In genomic region chr9:110427497-110428104, GRCh38 we compare ENCODE assay signal across 8 cellular contexts.
DNase-seq lines count a peak whose midpoint lies in the region; ATAC-seq, FAIRE-seq and TF ChIP-seq lines count a peak whose summit lies in the region.

No MANE protein-coding gene starts in this region.

- no peak for ATAC-seq in activated CD8-positive, alpha-beta T cell treated with anti-CD3 and anti-CD28 coated beads for 36 hours
- no peak for ATAC-seq in right cardiac atrium
- no peak for ATAC-seq in GM21737 (IDR thresholded peaks at IDR 0.05; ENCODE audit: unreplicated experiment)

- no peak overlapping the region for H3K27ac Mint-ChIP-seq in activated CD8-positive, alpha-beta T cell treated with anti-CD3 and anti-CD28 coated beads for 36 hours

- H3K4me3 ChIP-seq in LNCaP clone FGC (ENCODE audit: low read depth, low read length) (no peak overlapping the region), right cardiac atrium (ENCODE audit: low read length) (no peak overlapping the region)

- intact Hi-C loops in activated CD8-positive, alpha-beta T cell treated with anti-CD3 and anti-CD28 coated beads for 36 hours (cut with micrococcal nuclease): no loop called here
- intact Hi-C loops in right cardiac atrium (cut with DNase I): no loop called here

- H3K27ac ChIP-seq in right cardiac atrium (ENCODE audit: low read length): no peak overlapping the region

- no peaks in the 10 kb centered on the region for H3K9me3 ChIP-seq in right cardiac atrium (ENCODE audit: control insufficient read depth, low read length)

- H3K9me3 Mint-ChIP-seq in activated CD8-positive, alpha-beta T cell treated with anti-CD3 and anti-CD28 coated beads for 36 hours: no peaks in the 10 kb centered on the region

- POLR2A ChIA-PET in activated CD8-positive, alpha-beta T cell treated with anti-CD3 and anti-CD28 coated beads for 36 hours (lab: Charles Lee): no interaction called here

- H3K27me3 Mint-ChIP-seq in activated CD8-positive, alpha-beta T cell treated with anti-CD3 and anti-CD28 coated beads for 36 hours: no peaks in the 10 kb centered on the region

- TF ChIP-seq CTCF in D721Med (IDR thresholded peaks at IDR 0.05; ENCODE audit: insufficient read depth, missing control alignments) (peak; percentile 90), LNCaP clone FGC (IDR thresholded peaks at IDR 0.05; ENCODE audit: control insufficient read depth, extremely low read depth, insufficient read depth) (peak; percentile 82)
- TF ChIP-seq CTCF in activated CD8-positive, alpha-beta T cell treated with anti-CD3 and anti-CD28 coated beads for 36 hours (IDR thresholded peaks at IDR 0.05): peak; percentile 30

- FAIRE-seq in D721Med (lab: Jason Lieb, UNC) (no peak), GM19239 (lab: Jason Lieb, UNC) (peak; percentile 81)

- no peaks in the 10 kb centered on the region for H3K27me3 ChIP-seq in right cardiac atrium (ENCODE audit: control insufficient read depth, insufficient read depth)

- WGBS in right cardiac atrium: 38% methylated on average over 7 of the region's 7 CpGs

- no peaks in the 10 kb centered on the region for H3K4me1 ChIP-seq in right cardiac atrium (ENCODE audit: control insufficient read depth, insufficient read depth, low read length)

- no peak overlapping the region for H3K4me3 Mint-ChIP-seq in activated CD8-positive, alpha-beta T cell treated with anti-CD3 and anti-CD28 coated beads for 36 hours

- no peaks in the 10 kb centered on the region for H3K4me1 Mint-ChIP-seq in activated CD8-positive, alpha-beta T cell treated with anti-CD3 and anti-CD28 coated beads for 36 hours (ENCODE audit: low read depth)

- no peaks in the 10 kb centered on the region for H3K36me3 Mint-ChIP-seq in activated CD8-positive, alpha-beta T cell treated with anti-CD3 and anti-CD28 coated beads for 36 hours (ENCODE audit: low read depth)

- CTCF ChIA-PET in activated CD8-positive, alpha-beta T cell treated with anti-CD3 and anti-CD28 coated beads for 36 hours (lab: Charles Lee): interaction anchor here (0.6 to 1.6 kb wide), 4 partner anchors 16 to 503 kb away, joined by 3 to 7 read pairs (median 3); no protein-coding TSS in a partner anchor

- DNase-seq in D721Med (ENCODE audit: insufficient read length, low spot score) (no peak), GM19239 (ENCODE audit: insufficient read length, low spot score) (peak; percentile 12), LNCaP clone FGC (ENCODE audit: low read depth) (no peak), right cardiac atrium (peak; percentile 24 to 75 (median 65)), NCI-H510A (lab: John Stamatoyannopoulos, UW) (no peak)
- peak; percentile 57 for DNase-seq in activated CD8-positive, alpha-beta T cell treated with anti-CD3 and anti-CD28 coated beads for 36 hours
- DNase-seq in stimulated activated CD8-positive, alpha-beta memory T cell treated with anti-CD3 and anti-CD28 coated beads, Interleukin-7, amount 100 ng/mL, for 24 hours (ENCODE audit: low read depth): peak; percentile 2

Comparison
In these comparisons a context has a peak if more than half of its experiments do, and no peak if none do; other contexts are left out.
1. DNase-seq: peak in GM19239 (single experiment), activated CD8-positive, alpha-beta T cell treated with anti-CD3 and anti-CD28 coated beads for 36 hours (single experiment), right cardiac atrium (3 of 3) and stimulated activated CD8-positive, alpha-beta memory T cell treated with anti-CD3 and anti-CD28 coated beads, Interleukin-7, amount 100 ng/mL, for 24 hours (single experiment); none in D721Med (single experiment), LNCaP clone FGC (single experiment) and NCI-H510A (single experiment).
2. CTCF ChIP-seq: peak in every context shown above with its lines; median percentile 90 in D721Med; 82 in LNCaP clone FGC; 30 in activated CD8-positive, alpha-beta T cell treated with anti-CD3 and anti-CD28 coated beads for 36 hours.